18 cellular contexts compared by ENCODE assay signal in the genomic region with DNA sequence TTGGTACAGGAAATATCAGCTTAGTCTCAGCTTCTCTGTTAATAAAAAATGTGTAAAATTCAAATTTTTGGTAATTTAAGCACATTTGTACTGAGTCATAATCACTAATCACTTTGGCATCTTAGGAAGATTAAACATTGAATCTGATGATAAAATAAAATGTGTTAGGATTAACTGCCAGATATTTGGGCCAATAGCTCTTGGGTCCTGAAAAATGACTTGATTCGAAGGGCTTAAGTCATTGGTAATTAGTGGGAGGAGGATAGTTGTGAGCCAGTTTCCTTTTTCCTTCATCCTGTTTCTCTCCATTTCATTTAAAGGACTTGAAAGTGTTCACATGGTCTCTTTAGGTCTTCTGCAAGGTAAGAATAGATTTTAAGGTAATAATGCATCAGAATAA.
"Had no signal": no experiment of that assay in that cellular context is flagged by ENCODE, and none has a peak within 500 bp of the region (broad histone marks: within the 10 kb centered on the region; RNA-seq: fewer than 3 reads in every experiment).

No MANE protein-coding gene starts in this region.

- ATAC-seq: activated CD8-positive, alpha-beta T cell treated with anti-CD3 and anti-CD28 coated beads, Interleukin-2, amount 10 ng/mL, durations not matched to agents 7 days and 5 days; activated naive CD4-positive, alpha-beta T cell treated with anti-CD3 and anti-CD28 coated beads, Interleukin-2, amount 50 U/mL, for 72 hours; esophagus mucosa; left colon; stimulated activated effector memory CD8-positive, alpha-beta T cell treated with anti-CD3 and anti-CD28 coated beads, Interleukin-12 subunit alpha, Interleukin-12 subunit beta, amount 100 ng/mL, for 72 hours; WTC11 had no signal

- H3K27ac ChIP-seq: ovary, sigmoid colon had no signal

- H3K4me1 ChIP-seq: sigmoid colon had no signal

- H3K36me3 ChIP-seq: ovary, sigmoid colon had no signal

- H3K27me3 ChIP-seq: ovary, sigmoid colon had no signal

- H3K4me3 ChIP-seq: lung, ovary, sigmoid colon had no signal

- H3K9me3 ChIP-seq: ovary had no signal

- DNase-seq: activated CD4-positive, alpha-beta T cell treated with anti-CD3 and anti-CD28 coated beads for 4 hours; activated CD8-positive, alpha-beta memory T cell treated with anti-CD3 and anti-CD28 coated beads, Interleukin-2, amount 50 U/mL, for 4 hours; activated CD8-positive, alpha-beta T cell treated with anti-CD3 and anti-CD28 coated beads, Interleukin-2, amount 10 ng/mL, durations not matched to agents 7 days and 5 days; activated effector memory CD4-positive, alpha-beta T cell treated with anti-CD3 and anti-CD28 coated beads, Interleukin-2, amount 50 U/mL, for 16 hours; activated T-cell treated with anti-CD3 and anti-CD28 coated beads, Interleukin-2, amount 50 U/mL, for 48 hours; caudate nucleus; head of caudate nucleus; immature natural killer cell; left colon; ovary; sigmoid colon; stimulated activated CD4-positive, alpha-beta T cell treated with anti-CD3 and anti-CD28 coated beads, Interleukin-12 subunit alpha, Interleukin-12 subunit beta, amount 100 ng/mL, for 4 hours; stimulated activated CD4-positive, alpha-beta T cell treated with anti-CD3 and anti-CD28 coated beads, Interleukin-2, amount 100 ng/mL, for 24 hours had no signal
